ENCODE assay signal across 13 cellular contexts in genomic region chr3:31688847-31689246, GRCh38.
DNase-seq lines count a peak whose midpoint lies in the region; ATAC-seq and TF ChIP-seq lines count a peak whose summit lies in the region.
"Had no signal": no experiment of that assay in that cellular context is flagged by ENCODE, and none has a peak within 500 bp of the region (broad histone marks: within the 10 kb centered on the region; RNA-seq: fewer than 3 reads in every experiment).

No MANE protein-coding gene starts in this region.

- DNase-seq in right cardiac atrium (no peak), cardiac septum (ENCODE audit: low spot score) (no peak), astrocyte of the hippocampus (ENCODE audit: low read depth, low spot score) (peak; percentile 9), memory B cell (ENCODE audit: low spot score in 2 of 2) (no peak), thoracic aorta (ENCODE audit: low spot score) (no peak)
- DNase-seq: 8988T; AML-193; CD4-positive, CD25-positive, alpha-beta regulatory T cell had no signal

- H3K4me3 ChIP-seq in right cardiac atrium (ENCODE audit: low read length): no peak overlapping the region
- peak overlapping the region; percentile 18 for H3K4me3 ChIP-seq in thoracic aorta
- H3K4me3 ChIP-seq: BLaER1 treated with 17β-estradiol and CSF1 and Interleukin-3, amounts not matched to agents 10 nM and 100 nM; HAP-1 had no signal

- no peaks in the 10 kb centered on the region for H3K27me3 Mint-ChIP-seq in memory B cell

- H3K9me3 Mint-ChIP-seq in memory B cell: no peaks in the 10 kb centered on the region

- H3K9me3 ChIP-seq in right cardiac atrium (ENCODE audit: control insufficient read depth, low read length) (no peaks in the 10 kb centered on the region), thoracic aorta (no peaks in the 10 kb centered on the region)
- H3K9me3 ChIP-seq: HAP-1 had no signal

- intact Hi-C loops in right cardiac atrium (cut with DNase I): no loop called here
- intact Hi-C loops in cardiac septum (cut with DNase I): no loop called here

- H3K27me3 ChIP-seq in right cardiac atrium (ENCODE audit: control insufficient read depth, insufficient read depth): no peaks in the 10 kb centered on the region
- H3K27me3 ChIP-seq in thoracic aorta (replicated peaks; ENCODE audit: insufficient read depth): no peaks in the 10 kb centered on the region
- H3K27me3 ChIP-seq: BLaER1 treated with 17β-estradiol and CSF1 and Interleukin-3, amounts not matched to agents 10 nM and 100 nM had no signal

- peak overlapping the region; percentile 60 for H3K27ac Mint-ChIP-seq in memory B cell
- H3K27ac Mint-ChIP-seq: CD4-positive, CD25-positive, alpha-beta regulatory T cell had no signal

- H3K4me1 ChIP-seq in right cardiac atrium (ENCODE audit: control insufficient read depth, insufficient read depth, low read length): no peaks in the 10 kb centered on the region
- peaks cover 7 to 30% of the 10 kb centered on the region in 2 donors for H3K4me1 ChIP-seq in thoracic aorta (ENCODE audit: control insufficient read depth in 1 of 2, low read depth in 2 of 2)
- H3K4me1 ChIP-seq: HAP-1 had no signal

- 41% methylated on average over 2 of the region's 2 CpGs for WGBS in right cardiac atrium

- TF ChIP-seq CTCF in thoracic aorta (IDR thresholded peaks at IDR 0.05): no peak

- H3K27ac ChIP-seq in right cardiac atrium (ENCODE audit: low read length) (no peak overlapping the region), thoracic aorta (peak overlapping the region in 1 of 2 donors; percentile 46)
- H3K27ac ChIP-seq: BLaER1 treated with 17β-estradiol and CSF1 and Interleukin-3, amounts not matched to agents 10 nM and 100 nM had no signal

- H3K4me1 Mint-ChIP-seq in memory B cell: peaks cover 17% of the 10 kb centered on the region
- H3K4me1 Mint-ChIP-seq: CD4-positive, CD25-positive, alpha-beta regulatory T cell had no signal

- no peaks in the 10 kb centered on the region for H3K36me3 ChIP-seq in thoracic aorta
- H3K36me3 ChIP-seq: BLaER1 treated with 17β-estradiol and CSF1 and Interleukin-3, amounts not matched to agents 10 nM and 100 nM; HAP-1 had no signal

- H3K36me3 Mint-ChIP-seq in memory B cell: peaks cover 58% of the 10 kb centered on the region
- H3K36me3 Mint-ChIP-seq: CD4-positive, CD25-positive, alpha-beta regulatory T cell had no signal

- H3K4me3 Mint-ChIP-seq in memory B cell: no peak overlapping the region
- H3K4me3 Mint-ChIP-seq: CD4-positive, CD25-positive, alpha-beta regulatory T cell had no signal

- ATAC-seq in right cardiac atrium (peak; percentile 51 to 54), memory B cell (ENCODE audit: low read depth) (no peak), thoracic aorta (ENCODE audit: insufficient number of reproducible peaks, low FRiP score, low read depth) (no peak), HG03442 (IDR thresholded peaks at IDR 0.05; ENCODE audit: unreplicated experiment) (no peak), HG02642 (IDR thresholded peaks at IDR 0.05; ENCODE audit: poor library complexity, unreplicated experiment) (no peak), HG03354 (IDR thresholded peaks at IDR 0.05; ENCODE audit: poor library complexity, severe bottlenecking, unreplicated experiment) (no peak)

Comparison
In these comparisons a context has a peak if more than half of its experiments do, and no peak if none do; other contexts are left out.
1. ATAC-seq: peak in right cardiac atrium (2 of 2); none in memory B cell (single experiment), thoracic aorta (single experiment), HG03442 (single experiment), HG02642 (single experiment) and HG03354 (single experiment).